ENCODE assay signal across 9 cellular contexts in genomic region chr3:42101048-42101447, GRCh38. TPM values are rescaled to one million over a fixed set of nuclear protein-coding genes. Genes with fewer than 3 reads are reported as not detected.
DNase-seq lines count a peak whose midpoint lies in the region; ATAC-seq, FAIRE-seq and TF ChIP-seq lines count a peak whose summit lies in the region.
"Had no signal": no experiment of that assay in that cellular context is flagged by ENCODE, and none has a peak within 500 bp of the region (broad histone marks: within the 10 kb centered on the region; RNA-seq: fewer than 3 reads in every experiment).

No MANE protein-coding gene starts in this region.

- H3K27ac ChIP-seq in sigmoid colon (peak overlapping the region; percentile 11 to 70 (median 40)), OCI-LY7 (ENCODE audit: low read depth, low read length, poor library complexity, severe bottlenecking) (no peak overlapping the region)

- H3K4me2 ChIP-seq in OCI-LY7 (ENCODE audit: low read length), result no peak overlapping the region

- H3K27me3 ChIP-seq in sigmoid colon, result no peaks in the 10 kb centered on the region

- 83 to 87% methylated on average over 4 of the region's 4 CpGs for WGBS in sigmoid colon, 2 donors

- FAIRE-seq in HTR-8/SVneo (lab: Jason Lieb, UNC) (no peak), urothelium cell line (lab: Jason Lieb, UNC) (no peak)

- H3K79me2 ChIP-seq in OCI-LY7 (ENCODE audit: insufficient read depth, low read depth, low read length), result peaks cover 16% of the 10 kb centered on the region; the same call in 1 of the 2 replicates

- DNase-seq in EL, result peak; percentile 81
- DNase-seq in amniotic epithelial cell (ENCODE audit: low read depth), result peak; percentile 87
- DNase-seq in left cardiac atrium, result peak; percentile 61
- no peak for DNase-seq in sigmoid colon
- DNase-seq in stimulated activated CD4-positive, alpha-beta T cell treated with anti-CD3 and anti-CD28 coated beads, Interleukin-4, amount 100 ng/mL, for 24 hours, result no peak
- DNase-seq in OCI-LY7 (ENCODE audit: low spot score), result no peak
- no peak for DNase-seq in HTR-8/SVneo (ENCODE audit: insufficient read length, low spot score)
- no peak for DNase-seq in urothelium cell line (ENCODE audit: low spot score)
- DNase-seq: NCI-H1092 had no signal

- CTCF ChIA-PET in OCI-LY7 (lab: Charles Lee; ENCODE audit: unreplicated experiment), result no interaction called here

- H2AFZ ChIP-seq in OCI-LY7 (ENCODE audit: low read length), result no peak overlapping the region

- H3K9me3 ChIP-seq in sigmoid colon (no peaks in the 10 kb centered on the region), OCI-LY7 (ENCODE audit: low read length) (no peaks in the 10 kb centered on the region)

- H4K20me1 ChIP-seq in OCI-LY7 (ENCODE audit: insufficient read depth, low read length), result no peaks in the 10 kb centered on the region; the same call in 1 of the 2 replicates

- TF ChIP-seq CTCF in sigmoid colon (IDR thresholded peaks at IDR 0.05), result no peak
- TF ChIP-seq CTCF in OCI-LY7 (conservative IDR thresholded peaks at IDR 0.05; ENCODE audit: low read length), result no peak

- peak; percentile 67 to 90 for ATAC-seq in left cardiac atrium

- H3K36me3 ChIP-seq in sigmoid colon, result peaks cover 0 to 11% (median 0%) of the 10 kb centered on the region in 4 donors
- H3K36me3 ChIP-seq in OCI-LY7 (ENCODE audit: insufficient read depth, low read length), result peaks cover 68% of the 10 kb centered on the region

- POLR2A ChIA-PET in OCI-LY7 (lab: Charles Lee), result no interaction called here

- intact Hi-C loops in left cardiac atrium (cut with DNase I), result loop anchor here in 1 of 2 donors (2.0 kb wide), 2 partner anchors 88 to 206 kb away; no protein-coding TSS in a partner anchor
- intact Hi-C loops in sigmoid colon (cut with DNase I), result loop anchor here (5.0 to 10.0 kb wide), 2 partner anchors 86 to 1526 kb away; no protein-coding TSS in a partner anchor
- intact Hi-C loops in OCI-LY7 (cut with micrococcal nuclease; ENCODE audit: unreplicated experiment), result no loop called here

- H3K4me3 ChIP-seq in sigmoid colon (no peak overlapping the region), OCI-LY7 (ENCODE audit: low read depth, low read length, poor library complexity, severe bottlenecking) (no peak overlapping the region)

- no peak for TF ChIP-seq EP300 in sigmoid colon (IDR thresholded peaks at IDR 0.05)

- H3K9me2 ChIP-seq in OCI-LY7 (ENCODE audit: insufficient read depth, low read length), result no peaks in the 10 kb centered on the region

- BruUV-seq in OCI-LY7 (replicated peaks; lab: Mats Ljungman, UMichigan), result no TSS peak

- TF ChIP-seq POLR2A in sigmoid colon (IDR thresholded peaks at IDR 0.05), result no peak

- H3K4me1 ChIP-seq in sigmoid colon (peaks cover 0 to 58% (median 47%) of the 10 kb centered on the region in 4 donors), OCI-LY7 (ENCODE audit: insufficient read depth, low read length, poor library complexity, severe bottlenecking) (peaks cover 20% of the 10 kb centered on the region)

RNA-seq across cellular contexts. Expression of gene TRAK1, which starts 9.9 kb away (rescaled TPM):
- total RNA-seq in left cardiac atrium, result 100 to 1,000 TPM; 197 to 211 TPM
- 10 to 100 TPM; 17.6 to 42.7 (median 27.2) TPM for total RNA-seq in sigmoid colon
- polyA plus RNA-seq in sigmoid colon, result 10 to 100 TPM; 31.8 to 39.5 (median 37.9) TPM
- total RNA-seq in OCI-LY7 (2014; rRNA removed; shearing (Covaris generic)), result 60.8 and 62.5 TPM in 2 replicates
- 88.3 and 92.6 TPM in 2 replicates for total RNA-seq in OCI-LY7 (2022)

Comparison
In these comparisons a context has a peak if more than half of its experiments do, and no peak if none do; other contexts are left out.
1. DNase-seq: peak in EL (single experiment), amniotic epithelial cell (single experiment) and left cardiac atrium (single experiment); none in sigmoid colon (single experiment), stimulated activated CD4-positive, alpha-beta T cell treated with anti-CD3 and anti-CD28 coated beads, Interleukin-4, amount 100 ng/mL, for 24 hours (single experiment), OCI-LY7 (single experiment), HTR-8/SVneo (single experiment) and urothelium cell line (single experiment).